12 cellular contexts compared by ENCODE assay signal in the genomic region with DNA sequence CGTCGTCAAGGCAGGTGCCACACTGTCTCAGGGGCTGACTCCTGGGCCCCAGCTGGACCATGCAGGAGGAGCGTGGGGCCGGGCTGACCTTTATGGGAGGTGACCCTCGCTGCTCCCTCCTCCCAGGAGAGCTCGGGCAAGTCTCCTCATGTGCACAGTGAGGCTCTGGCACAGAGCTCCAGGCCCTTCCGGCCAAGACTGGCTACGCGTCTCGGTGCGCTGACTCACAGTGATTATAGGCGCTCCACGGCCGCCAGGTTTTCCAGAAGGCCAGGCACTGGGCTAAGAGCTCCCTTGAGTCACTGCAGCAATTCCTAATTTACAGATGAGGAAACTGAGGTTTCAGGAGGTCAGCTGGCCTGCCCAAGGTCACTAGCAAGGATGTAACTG. TPM values are rescaled to one million over a fixed set of nuclear protein-coding genes. Genes with fewer than 3 reads are reported as not detected.
DNase-seq lines count a peak whose midpoint lies in the region; ATAC-seq and TF ChIP-seq lines count a peak whose summit lies in the region.
"Had no signal": no experiment of that assay in that cellular context is flagged by ENCODE, and none has a peak within 500 bp of the region (broad histone marks: within the 10 kb centered on the region; RNA-seq: fewer than 3 reads in every experiment).

No MANE protein-coding gene starts in this region.

- no peak overlapping the region for H3K4me3 Mint-ChIP-seq in T-cell
- H3K4me3 Mint-ChIP-seq: CD8-positive, alpha-beta memory T cell had no signal

- no peak for TF ChIP-seq CTCF in DOHH2 (IDR thresholded peaks at IDR 0.05; ENCODE audit: low read depth, low read length, poor library complexity, severe bottlenecking)
- TF ChIP-seq CTCF in RWPE2 (IDR thresholded peaks at IDR 0.05; ENCODE audit: poor library complexity, severe bottlenecking) = no peak

- peak overlapping the region; percentile 87 for H2AK5ac ChIP-seq in neuronal stem cell (ENCODE audit: low read depth, low read length)

- H3K4me1 Mint-ChIP-seq in T-cell = peaks cover 0 to 2% (median 0%) of the 10 kb centered on the region in 3 donors
- H3K4me1 Mint-ChIP-seq: CD8-positive, alpha-beta memory T cell had no signal

- ATAC-seq in RWPE2 (ENCODE audit: low read depth) (peak; percentile 98), esophagus mucosa (peak; percentile 93), T-cell (replicated peaks in 1 of 4) (no peak), GM19452 (IDR thresholded peaks at IDR 0.05; ENCODE audit: unreplicated experiment) (no peak)

- H4K8ac ChIP-seq in neuronal stem cell (ENCODE audit: low read depth, low read length) = peak overlapping the region; percentile 52

- H3K36me3 ChIP-seq in DOHH2 (ENCODE audit: control insufficient read depth, low read length) = no peaks in the 10 kb centered on the region
- H3K36me3 ChIP-seq in RWPE2 (ENCODE audit: low read depth) = peaks cover 19% of the 10 kb centered on the region
- peaks cover 3 to 35% of the 10 kb centered on the region in 2 donors for H3K36me3 ChIP-seq in neuronal stem cell (replicated peaks in 1 of 2; ENCODE audit: control insufficient read depth in 2 of 2, insufficient read depth in 2 of 2, low read length in 2 of 2)
- H3K36me3 ChIP-seq: suprapubic skin had no signal

- peak overlapping the region; percentile 75 for H3K27ac ChIP-seq in DOHH2 (ENCODE audit: low read depth, low read length)
- H3K27ac ChIP-seq in RWPE2 (ENCODE audit: poor library complexity, severe bottlenecking) = peak overlapping the region; percentile 91
- H3K27ac ChIP-seq in neuronal stem cell (replicated peaks; ENCODE audit: low read length) = peak overlapping the region; percentile 7
- H3K27ac ChIP-seq: suprapubic skin had no signal

- H2BK12ac ChIP-seq in neuronal stem cell (ENCODE audit: low read length) = peak overlapping the region; percentile 76

- H4K91ac ChIP-seq in neuronal stem cell (ENCODE audit: low read depth, low read length, poor library complexity) = peak overlapping the region; percentile 76

- H3K9me3 ChIP-seq in DOHH2 (ENCODE audit: control insufficient read depth, insufficient read depth, low read length) (no peaks in the 10 kb centered on the region), RWPE2 (ENCODE audit: severe bottlenecking) (no peaks in the 10 kb centered on the region), neuronal stem cell (replicated peaks in 1 of 2; ENCODE audit: control insufficient read depth in 2 of 2, insufficient read depth in 1 of 2, low read depth in 1 of 2, low read length in 2 of 2) (no peaks in the 10 kb centered on the region)
- H3K9me3 ChIP-seq: suprapubic skin had no signal

- H3K23ac ChIP-seq in neuronal stem cell (ENCODE audit: low read depth, low read length, poor library complexity) = peak overlapping the region; percentile 53

- POLR2A ChIA-PET in T-cell (lab: Charles Lee) = no interaction called here

- no peaks in the 10 kb centered on the region; the same call in 1 of the 2 replicates for H3F3A ChIP-seq in DOHH2 (ENCODE audit: control insufficient read depth, insufficient read depth)

- H3K18ac ChIP-seq in neuronal stem cell (ENCODE audit: low read length) = peak overlapping the region; percentile 81

- H2BK15ac ChIP-seq in neuronal stem cell (ENCODE audit: low read length) = no peak overlapping the region

- no peak overlapping the region for H2BK120ac ChIP-seq in neuronal stem cell (ENCODE audit: low read depth, low read length)

- WGBS in neuronal stem cell (ENCODE audit: extremely low coverage in 2 of 2, insufficient read length in 2 of 2, insufficient replicate concordance in 1 of 2), 2 donors = no CpG with 5 or more reads among the region's 14 CpGs

- no peaks in the 10 kb centered on the region for H3K36me3 Mint-ChIP-seq in T-cell
- H3K36me3 Mint-ChIP-seq: CD8-positive, alpha-beta memory T cell had no signal

- DNase-seq in RWPE2 (ENCODE audit: low spot score) (peak; percentile 95), neuronal stem cell (ENCODE audit: low spot score) (no peak), RPMI8226 (no peak), T-cell (no peak)
- no peak for DNase-seq in activated CD8-positive, alpha-beta memory T cell treated with anti-CD3 and anti-CD28 coated beads, Interleukin-2, amount 50 U/mL, for 4 hours
- DNase-seq: NCI-H146; stimulated activated CD4-positive, alpha-beta T cell treated with anti-CD3 and anti-CD28 coated beads, Interleukin-15, amount 100 ng/mL, for 24 hours had no signal

- H3K4ac ChIP-seq in neuronal stem cell (ENCODE audit: low read length) = no peak overlapping the region

- H2BK5ac ChIP-seq in neuronal stem cell (ENCODE audit: low read length) = no peak overlapping the region

- H3K4me1 ChIP-seq in DOHH2 (ENCODE audit: control insufficient read depth, low read length) (peaks cover 59% of the 10 kb centered on the region), RWPE2 (ENCODE audit: insufficient read depth, poor library complexity, severe bottlenecking) (peaks cover 17% of the 10 kb centered on the region), neuronal stem cell (ENCODE audit: control insufficient read depth in 2 of 2, insufficient read depth in 1 of 2, low read depth in 1 of 2, low read length in 2 of 2) (peaks cover 23 to 54% of the 10 kb centered on the region in 2 donors)

- H3K27me3 ChIP-seq in DOHH2 (ENCODE audit: control insufficient read depth, low read length) (no peaks in the 10 kb centered on the region), RWPE2 (ENCODE audit: insufficient read depth, poor library complexity, severe bottlenecking) (no peaks in the 10 kb centered on the region), neuronal stem cell (ENCODE audit: control insufficient read depth in 3 of 3, insufficient read depth in 3 of 3, low read depth in 1 of 3, low read length in 3 of 3) (no peaks in the 10 kb centered on the region)
- H3K27me3 ChIP-seq: suprapubic skin had no signal

- no peaks in the 10 kb centered on the region for H4K20me1 ChIP-seq in DOHH2 (ENCODE audit: control insufficient read depth, insufficient read depth, low read depth, low read length)

- H3K79me1 ChIP-seq in neuronal stem cell (ENCODE audit: low read depth, low read length) = peaks cover 20% of the 10 kb centered on the region

- peaks cover 80% of the 10 kb centered on the region for H3K79me2 ChIP-seq in DOHH2 (ENCODE audit: control insufficient read depth, low read length)

- no peak overlapping the region for H2AFZ ChIP-seq in neuronal stem cell (ENCODE audit: low read length)

- peak overlapping the region; percentile 80 for H3K4me2 ChIP-seq in DOHH2 (ENCODE audit: low read length)
- no peak overlapping the region for H3K4me2 ChIP-seq in neuronal stem cell (ENCODE audit: insufficient read depth, low read length, poor library complexity, severe bottlenecking)

- CTCF ChIA-PET in T-cell (lab: Charles Lee) = no interaction called here

- no peaks in the 10 kb centered on the region for H3K27me3 Mint-ChIP-seq in T-cell
- H3K27me3 Mint-ChIP-seq: CD8-positive, alpha-beta memory T cell had no signal

- H3K9me2 ChIP-seq in DOHH2 (replicated peaks; ENCODE audit: control insufficient read depth, low read length) = no peaks in the 10 kb centered on the region

- peak overlapping the region; percentile 91 for H3K14ac ChIP-seq in neuronal stem cell (ENCODE audit: low read length)

- H3K4me3 ChIP-seq in DOHH2 (ENCODE audit: low read length) (peak overlapping the region; percentile 8; the same call in 1 of the 2 replicates), RWPE2 (ENCODE audit: severe bottlenecking) (no peak overlapping the region), neuronal stem cell (ENCODE audit: low read length in 2 of 2) (no peak overlapping the region)
- H3K4me3 ChIP-seq: suprapubic skin had no signal

- H3K27ac Mint-ChIP-seq in T-cell = no peak overlapping the region
- H3K27ac Mint-ChIP-seq: CD8-positive, alpha-beta memory T cell had no signal

- H3K9me3 Mint-ChIP-seq in T-cell = no peaks in the 10 kb centered on the region
- H3K9me3 Mint-ChIP-seq: CD8-positive, alpha-beta memory T cell had no signal

- peak overlapping the region; percentile 66 for H3K9ac ChIP-seq in neuronal stem cell (ENCODE audit: low read depth, low read length, poor library complexity)

RNA-seq across cellular contexts. Expression of a gene that starts 47.4 kb away (rescaled TPM):
- total RNA-seq in esophagus mucosa = 9.1 TPM
- polyA plus RNA-seq in neuronal stem cell (2013, experiment 1 of 2) = 18.5 TPM
- 18.8 TPM for polyA plus RNA-seq in neuronal stem cell (2013, experiment 2 of 2)
- 1 to 10 TPM; 1.2 to 7.5 (median 4.9) TPM for total RNA-seq in T-cell

Comparison
In these comparisons a context has a peak if more than half of its experiments do, and no peak if none do; other contexts are left out.
1. H3K27ac ChIP-seq: peak in every context shown above with its lines; median percentile 91 in RWPE2; 75 in DOHH2; 7 in neuronal stem cell.
2. ATAC-seq: peak in RWPE2 (single experiment) and esophagus mucosa (single experiment); none in T-cell (0 of 4) and GM19452 (single experiment).